1 cellular context compared by ENCODE assay signal in genomic region chr1:54323324-54323739, GRCh38.
TF ChIP-seq lines count a peak whose summit lies in the region.

No MANE protein-coding gene starts in this region.

TF ChIP-seq in HepG2, 621 proteins besides CTCF, POLR2A, EP300 and RAD21 (continued from another document and continues in another):
- TF ChIP-seq ZNF710 (CRISPR knock-in tag; IDR thresholded peaks at IDR 0.05; ENCODE audit: borderline replicate concordance) = 0 out of 2 replicates have a peak, but pooled peaks have one; percentile 51
- TF ChIP-seq PCBP2 (optimal IDR thresholded peaks at IDR 0.05; ENCODE audit: low read depth, low read length, poor library complexity, severe bottlenecking) = no peak
- TF ChIP-seq ZEB1 (IDR thresholded peaks at IDR 0.05; ENCODE audit: insufficient replicate concordance, low read depth) = peak; percentile 67
- no peak for TF ChIP-seq KLF6 (CRISPR knock-in tag; IDR thresholded peaks at IDR 0.05)
- TF ChIP-seq GFI1 (CRISPR knock-in tag; IDR thresholded peaks at IDR 0.05; ENCODE audit: borderline replicate concordance) = no peak
- 0 out of 2 replicates have a peak, but pooled peaks have one; percentile 9 for TF ChIP-seq ZNF121 (CRISPR knock-in tag; IDR thresholded peaks at IDR 0.05)
- no peak for TF ChIP-seq ZFP62 (CRISPR knock-in tag; IDR thresholded peaks at IDR 0.05)
- no peak for TF ChIP-seq ZZZ3 (CRISPR knock-in tag; IDR thresholded peaks at IDR 0.05; ENCODE audit: borderline replicate concordance)
- TF ChIP-seq ZNF225 (CRISPR knock-in tag; IDR thresholded peaks at IDR 0.05) = no peak
- no peak for TF ChIP-seq EHMT2 (IDR thresholded peaks at IDR 0.05; ENCODE audit: borderline replicate concordance, low read depth, low read length)
- 0 out of 2 replicates have a peak, but pooled peaks have one; percentile 46 for TF ChIP-seq HIC2 (CRISPR knock-in tag; IDR thresholded peaks at IDR 0.05; ENCODE audit: low read depth)
- TF ChIP-seq ZBTB26 (CRISPR knock-in tag; IDR thresholded peaks at IDR 0.05; ENCODE audit: borderline replicate concordance) = 0 out of 2 replicates have a peak, but pooled peaks have one; percentile 22
- TF ChIP-seq GMEB1 (CRISPR knock-in tag; IDR thresholded peaks at IDR 0.05; ENCODE audit: borderline replicate concordance) = no peak
- no peak for TF ChIP-seq ZNF639 (CRISPR knock-in tag; conservative IDR thresholded peaks at IDR 0.05)
- no peak for TF ChIP-seq FOXJ3 (CRISPR knock-in tag; IDR thresholded peaks at IDR 0.05; ENCODE audit: borderline replicate concordance)
- no peak for TF ChIP-seq ZNF747 (CRISPR knock-in tag; IDR thresholded peaks at IDR 0.05; ENCODE audit: borderline replicate concordance)
- TF ChIP-seq ZFX (CRISPR knock-in tag; IDR thresholded peaks at IDR 0.05; ENCODE audit: low read depth) = peak; percentile 46; the same call in 1 of the 2 replicates
- TF ChIP-seq SP5 (CRISPR knock-in tag; IDR thresholded peaks at IDR 0.05; ENCODE audit: borderline replicate concordance, low read depth) = 0 out of 2 replicates have a peak, but pooled peaks have one; percentile 18
- TF ChIP-seq ZNF503 (CRISPR knock-in tag; IDR thresholded peaks at IDR 0.05) = no peak
- 0 out of 2 replicates have a peak, but pooled peaks have one; percentile 18 for TF ChIP-seq ZNF331 (CRISPR knock-in tag; IDR thresholded peaks at IDR 0.05)
- TF ChIP-seq MAFF (IDR thresholded peaks at IDR 0.05; ENCODE audit: low read depth, low read length) = no peak
- peak; percentile 34 for TF ChIP-seq SAP130 (CRISPR knock-in tag; IDR thresholded peaks at IDR 0.05; ENCODE audit: low read depth)
- peak; percentile 51; the same call in 1 of the 2 replicates for TF ChIP-seq ZMYM4 (CRISPR knock-in tag; IDR thresholded peaks at IDR 0.05)
- TF ChIP-seq HBP1 (CRISPR knock-in tag; IDR thresholded peaks at IDR 0.05; ENCODE audit: low read depth) = no peak
- no peak for TF ChIP-seq ZNF569 (CRISPR knock-in tag; IDR thresholded peaks at IDR 0.05; ENCODE audit: borderline replicate concordance)
- no peak for TF ChIP-seq NFE2 (CRISPR knock-in tag; IDR thresholded peaks at IDR 0.05)
- no peak for TF ChIP-seq ZKSCAN5 (CRISPR knock-in tag; IDR thresholded peaks at IDR 0.05)
- no peak for TF ChIP-seq GTF2F1 (IDR thresholded peaks at IDR 0.05; ENCODE audit: low read length)
- no peak for TF ChIP-seq ZNF224 (CRISPR knock-in tag; IDR thresholded peaks at IDR 0.05)
- TF ChIP-seq HIVEP1 (CRISPR knock-in tag; IDR thresholded peaks at IDR 0.05) = peak; percentile 54; the same call in 1 of the 2 replicates
- TF ChIP-seq ZNF678 (CRISPR knock-in tag; IDR thresholded peaks at IDR 0.05) = no peak
- TF ChIP-seq ZNF615 (CRISPR knock-in tag; IDR thresholded peaks at IDR 0.05; ENCODE audit: borderline replicate concordance) = no peak
- 0 out of 2 replicates have a peak, but pooled peaks have one; percentile 39 for TF ChIP-seq ZNF839 (CRISPR knock-in tag; IDR thresholded peaks at IDR 0.05; ENCODE audit: borderline replicate concordance)
- no peak for TF ChIP-seq ZNF557 (CRISPR knock-in tag; IDR thresholded peaks at IDR 0.05)
- TF ChIP-seq CBX5 (CRISPR knock-in tag; IDR thresholded peaks at IDR 0.05; ENCODE audit: borderline replicate concordance) = no peak
- TF ChIP-seq MLLT10 (CRISPR knock-in tag; IDR thresholded peaks at IDR 0.05) = no peak
- peak; percentile 90 for TF ChIP-seq TEAD3 (CRISPR knock-in tag; optimal IDR thresholded peaks at IDR 0.05; ENCODE audit: borderline replicate concordance)
- TF ChIP-seq THAP8 (CRISPR knock-in tag; IDR thresholded peaks at IDR 0.05; ENCODE audit: borderline replicate concordance) = 0 out of 2 replicates have a peak, but pooled peaks have one; percentile 30
- peak; percentile 41 for TF ChIP-seq FOSL2 (CRISPR knock-in tag; IDR thresholded peaks at IDR 0.05)
- no peak for TF ChIP-seq ZNF558 (CRISPR knock-in tag; IDR thresholded peaks at IDR 0.05; ENCODE audit: borderline replicate concordance)
- TF ChIP-seq MTA1 (CRISPR knock-in tag; IDR thresholded peaks at IDR 0.05; ENCODE audit: borderline replicate concordance) = peak; percentile 54; the same call in 1 of the 2 replicates
- no peak for TF ChIP-seq ZNF816 (CRISPR knock-in tag; IDR thresholded peaks at IDR 0.05; ENCODE audit: borderline replicate concordance)
- TF ChIP-seq ZNF513 (CRISPR knock-in tag; conservative IDR thresholded peaks at IDR 0.05) = no peak
- TF ChIP-seq DPF2 (CRISPR knock-in tag; IDR thresholded peaks at IDR 0.05; ENCODE audit: borderline replicate concordance, low read depth) = no peak
- TF ChIP-seq SNAPC5 (CRISPR knock-in tag; IDR thresholded peaks at IDR 0.05; ENCODE audit: borderline replicate concordance) = no peak
- TF ChIP-seq MAX (IDR thresholded peaks at IDR 0.05) = 0 out of 2 replicates have a peak, but pooled peaks have one; percentile 17
- no peak for TF ChIP-seq ZFP36L1 (CRISPR knock-in tag; IDR thresholded peaks at IDR 0.05)
- TF ChIP-seq HHEX (CRISPR knock-in tag; IDR thresholded peaks at IDR 0.05) = no peak
- no peak for TF ChIP-seq CREBL2 (CRISPR knock-in tag; IDR thresholded peaks at IDR 0.05; ENCODE audit: borderline replicate concordance)
- peak; percentile 64 for TF ChIP-seq HDAC2 (CRISPR knock-in tag; IDR thresholded peaks at IDR 0.05)
- TF ChIP-seq TRAFD1 (CRISPR knock-in tag; IDR thresholded peaks at IDR 0.05; ENCODE audit: borderline replicate concordance) = no peak
- TF ChIP-seq POLR2G (IDR thresholded peaks at IDR 0.05; ENCODE audit: low read depth, low read length) = no peak
